Comparison of ENCODE assay signal across 12 cellular contexts in genomic region chr16:85353839-85354622, GRCh38.
DNase-seq lines count a peak whose midpoint lies in the region; ATAC-seq and TF ChIP-seq lines count a peak whose summit lies in the region.
"Had no signal": no experiment of that assay in that cellular context is flagged by ENCODE, and none has a peak within 500 bp of the region (broad histone marks: within the 10 kb centered on the region; RNA-seq: fewer than 3 reads in every experiment).

No MANE protein-coding gene starts in this region.

- H3K4me1 Mint-ChIP-seq in mesothelial cell of epicardium = peaks cover 76% of the 10 kb centered on the region
- H3K4me1 Mint-ChIP-seq: natural killer cell had no signal

- H3K27me3 ChIP-seq in cardiac muscle cell (no peaks in the 10 kb centered on the region), brain microvascular endothelial cell (replicated peaks) (no peaks in the 10 kb centered on the region), upper lobe of right lung (no peaks in the 10 kb centered on the region)

- no peaks in the 10 kb centered on the region for H3K9me3 ChIP-seq in cardiac muscle cell (ENCODE audit: low read depth)
- no peaks in the 10 kb centered on the region for H3K9me3 ChIP-seq in upper lobe of right lung

- no peaks in the 10 kb centered on the region for H3K27me3 Mint-ChIP-seq in mesothelial cell of epicardium (ENCODE audit: low read depth)

- H3K4me1 ChIP-seq in cardiac muscle cell (ENCODE audit: low read depth) = peaks cover 14% of the 10 kb centered on the region
- peaks cover 32% of the 10 kb centered on the region for H3K4me1 ChIP-seq in upper lobe of right lung

- H3K4me3 Mint-ChIP-seq in mesothelial cell of epicardium = peak overlapping the region; percentile 6
- H3K4me3 Mint-ChIP-seq: H9, natural killer cell had no signal

- H3K4me3 ChIP-seq in cardiac muscle cell (no peak overlapping the region), brain microvascular endothelial cell (ENCODE audit: low read depth, low read length) (no peak overlapping the region), upper lobe of right lung (no peak overlapping the region)

- ATAC-seq in Right ventricle myocardium inferior = no peak
- ATAC-seq in upper lobe of right lung = peak; percentile 81
- no peak for ATAC-seq in GM21529 (IDR thresholded peaks at IDR 0.05; ENCODE audit: unreplicated experiment)
- ATAC-seq: natural killer cell had no signal

- DNase-seq in cardiac muscle cell (ENCODE audit: low read depth in 1 of 2, low spot score in 1 of 2) (no peak), Right ventricle myocardium inferior (ENCODE audit: missing footprints) (no peak), brain microvascular endothelial cell (no peak), mesothelial cell of epicardium (ENCODE audit: low spot score in 2 of 2, unreplicated experiment in 2 of 2) (peak in 1 of 2 experiments; percentile 71), upper lobe of right lung (peak; percentile 83), NCI-H1436 (lab: John Stamatoyannopoulos, UW) (no peak), AML-193 (lab: John Stamatoyannopoulos, UW) (no peak)
- DNase-seq: activated naive CD4-positive, alpha-beta T cell; cerebellar nuclear complex; H9; natural killer cell had no signal

- TF ChIP-seq CTCF in cardiac muscle cell (IDR thresholded peaks at IDR 0.05; ENCODE audit: low read depth, low read length) (no peak), brain microvascular endothelial cell (IDR thresholded peaks at IDR 0.05; ENCODE audit: low read depth, low read length, missing control alignments) (no peak), mesothelial cell of epicardium (IDR thresholded peaks at IDR 0.05; ENCODE audit: unreplicated experiment) (no peak), upper lobe of right lung (IDR thresholded peaks at IDR 0.05) (no peak)

- intact Hi-C loops in Right ventricle myocardium inferior (cut with DNase I) = no loop called here
- intact Hi-C loops in upper lobe of right lung (cut with DNase I) = no loop called here

- peak overlapping the region; percentile 99 for H3K27ac Mint-ChIP-seq in mesothelial cell of epicardium
- H3K27ac Mint-ChIP-seq: H9, natural killer cell had no signal

- no peaks in the 10 kb centered on the region for H3K36me3 Mint-ChIP-seq in mesothelial cell of epicardium
- H3K36me3 Mint-ChIP-seq: natural killer cell had no signal

- in situ Hi-C loops in brain microvascular endothelial cell (cut with HindIII; ENCODE audit: low pct_ligation_motif_present, low sequenced_read_pairs) = no loop called here

- no peaks in the 10 kb centered on the region for H3K9me3 Mint-ChIP-seq in mesothelial cell of epicardium
- H3K9me3 Mint-ChIP-seq: natural killer cell had no signal

- no peaks in the 10 kb centered on the region for H3K36me3 ChIP-seq in cardiac muscle cell
- no peaks in the 10 kb centered on the region for H3K36me3 ChIP-seq in brain microvascular endothelial cell (replicated peaks)
- no peaks in the 10 kb centered on the region for H3K36me3 ChIP-seq in upper lobe of right lung

- H3K27ac ChIP-seq in cardiac muscle cell (peak overlapping the region; percentile 35), brain microvascular endothelial cell (peak overlapping the region; percentile 63), upper lobe of right lung (peak overlapping the region; percentile 73)
